ENCODE assay signal across 1 cellular context in the genomic region with DNA sequence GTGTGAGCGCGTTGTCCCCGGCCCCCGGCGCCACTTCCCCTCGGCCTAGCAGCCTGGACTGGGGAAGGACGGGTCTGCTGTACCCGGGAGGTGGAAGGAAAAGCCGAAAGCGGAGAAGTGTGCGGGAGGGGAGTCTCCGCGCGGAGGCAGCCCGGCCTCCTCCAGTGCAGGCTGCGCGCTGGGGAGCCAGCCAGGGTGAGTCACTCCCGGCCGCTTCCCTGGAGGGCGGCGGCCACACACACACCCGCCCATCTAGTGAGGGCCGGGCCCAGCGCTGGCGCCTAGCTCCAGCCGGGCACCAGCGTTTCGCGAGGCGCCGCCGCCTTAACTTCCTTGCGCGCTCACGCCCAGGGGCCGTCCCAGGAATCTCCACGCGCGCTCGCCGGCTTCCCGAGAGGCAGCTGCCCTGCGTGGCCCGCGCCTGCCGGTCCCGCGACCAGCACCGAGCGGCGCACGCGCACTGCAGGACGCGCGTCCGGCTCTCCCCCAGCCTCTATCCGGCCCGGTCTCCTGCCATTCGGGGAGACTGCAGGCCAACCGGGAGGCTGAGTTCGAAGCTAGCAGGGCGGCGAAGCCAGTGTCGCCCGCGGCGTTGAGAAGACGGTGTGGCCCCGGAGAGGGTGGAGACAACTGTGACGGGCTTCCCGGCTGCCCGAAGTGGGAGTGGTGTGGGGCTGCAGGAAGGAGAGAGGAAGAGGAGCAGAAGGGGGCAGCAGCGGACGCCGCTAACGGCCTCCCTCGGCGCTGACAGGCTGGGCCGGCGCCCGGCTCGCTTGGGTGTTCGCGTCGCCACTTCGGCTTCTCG.
TF ChIP-seq lines count a peak whose summit lies in the region.

Gene JAK2 (plus strand): TSS at position 702 of the 805 bp plus-strand sequence. CDS start 36,716 bp downstream, outside the sequence.

TF ChIP-seq in HepG2, 621 proteins besides CTCF, POLR2A, EP300 and RAD21 (continued from another document and continues in another):
- no peak for TF ChIP-seq HNF1A (IDR thresholded peaks at IDR 0.05; ENCODE audit: low read depth)
- peak; percentile 39; the same call in 1 of the 2 replicates for TF ChIP-seq HNF1A (CRISPR knock-in tag; IDR thresholded peaks at IDR 0.05; ENCODE audit: borderline replicate concordance)
- peak; percentile 22; the same call in 1 of the 2 replicates for TF ChIP-seq STAT6 (CRISPR knock-in tag; IDR thresholded peaks at IDR 0.05; ENCODE audit: borderline replicate concordance)
- TF ChIP-seq, protein P1, sequence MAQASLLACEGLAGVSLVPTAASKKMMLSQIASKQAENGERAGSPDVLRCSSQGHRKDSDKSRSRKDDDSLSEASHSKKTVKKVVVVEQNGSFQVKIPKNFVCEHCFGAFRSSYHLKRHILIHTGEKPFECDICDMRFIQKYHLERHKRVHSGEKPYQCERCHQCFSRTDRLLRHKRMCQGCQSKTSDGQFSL (CRISPR knock-in tag; IDR thresholded peaks at IDR 0.05), result no peak
- TF ChIP-seq, protein P2, sequence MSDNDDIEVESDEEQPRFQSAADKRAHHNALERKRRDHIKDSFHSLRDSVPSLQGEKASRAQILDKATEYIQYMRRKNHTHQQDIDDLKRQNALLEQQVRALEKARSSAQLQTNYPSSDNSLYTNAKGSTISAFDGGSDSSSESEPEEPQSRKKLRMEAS (IDR thresholded peaks at IDR 0.05), result no peak; the same call in 1 of the 2 replicates
- peak; percentile 84 for TF ChIP-seq ZNF275 (CRISPR knock-in tag; IDR thresholded peaks at IDR 0.05; ENCODE audit: borderline replicate concordance)
- peak; percentile 17; the same call in 1 of the 2 replicates for TF ChIP-seq NRL (CRISPR knock-in tag; IDR thresholded peaks at IDR 0.05; ENCODE audit: borderline replicate concordance)
- TF ChIP-seq ARNTL (CRISPR knock-in tag; IDR thresholded peaks at IDR 0.05), result no peak
- peak; percentile 75 for TF ChIP-seq RBM39 (IDR thresholded peaks at IDR 0.05; ENCODE audit: low read depth, low read length, poor library complexity, severe bottlenecking)
- TF ChIP-seq, protein P3, sequence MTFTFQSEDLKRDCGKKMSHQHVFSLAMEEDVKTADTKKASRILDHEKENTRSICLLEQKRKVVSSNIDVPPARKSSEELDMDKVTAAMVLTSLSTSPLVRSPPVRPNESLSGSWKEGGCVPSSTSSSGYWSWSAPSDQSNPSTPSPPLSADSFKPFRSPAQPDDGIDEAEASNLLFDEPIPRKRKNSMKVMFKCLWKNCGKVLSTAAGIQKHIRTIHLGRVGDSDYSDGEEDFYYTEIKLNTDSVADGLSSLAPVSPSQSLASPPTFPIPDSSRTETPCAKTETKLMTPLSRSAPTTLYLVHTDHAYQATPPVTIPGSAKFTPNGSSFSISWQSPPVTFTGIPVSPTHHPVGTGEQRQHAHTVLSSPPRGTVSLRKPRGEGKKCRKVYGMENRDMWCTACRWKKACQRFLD (CRISPR knock-in tag; IDR thresholded peaks at IDR 0.05; ENCODE audit: borderline replicate concordance), result peak; percentile 40; the same call in 1 of the 2 replicates
- 0 out of 2 replicates have a peak, but pooled peaks have one; percentile 58 for TF ChIP-seq ZNF205 (CRISPR knock-in tag; IDR thresholded peaks at IDR 0.05)
- TF ChIP-seq HHEX (CRISPR knock-in tag; IDR thresholded peaks at IDR 0.05), result no peak
- TF ChIP-seq, protein P4, sequence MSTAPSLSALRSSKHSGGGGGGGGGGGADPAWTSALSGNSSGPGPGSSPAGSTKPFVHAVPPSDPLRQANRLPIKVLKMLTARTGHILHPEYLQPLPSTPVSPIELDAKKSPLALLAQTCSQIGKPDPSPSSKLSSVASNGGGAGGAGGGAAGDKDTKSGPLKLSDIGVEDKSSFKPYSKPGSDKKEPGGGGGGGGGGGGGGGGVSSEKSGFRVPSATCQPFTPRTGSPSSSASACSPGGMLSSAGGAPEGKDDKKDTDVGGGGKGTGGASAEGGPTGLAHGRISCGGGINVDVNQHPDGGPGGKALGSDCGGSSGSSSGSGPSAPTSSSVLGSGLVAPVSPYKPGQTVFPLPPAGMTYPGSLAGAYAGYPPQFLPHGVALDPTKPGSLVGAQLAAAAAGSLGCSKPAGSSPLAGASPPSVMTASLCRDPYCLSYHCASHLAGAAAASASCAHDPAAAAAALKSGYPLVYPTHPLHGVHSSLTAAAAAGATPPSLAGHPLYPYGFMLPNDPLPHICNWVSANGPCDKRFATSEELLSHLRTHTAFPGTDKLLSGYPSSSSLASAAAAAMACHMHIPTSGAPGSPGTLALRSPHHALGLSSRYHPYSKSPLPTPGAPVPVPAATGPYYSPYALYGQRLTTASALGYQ (CRISPR knock-in tag; IDR thresholded peaks at IDR 0.05), result peak; percentile 42; the same call in 1 of the 2 replicates
- no peak for TF ChIP-seq PPARG (CRISPR knock-in tag; conservative IDR thresholded peaks at IDR 0.05)
- TF ChIP-seq TCF12 (IDR thresholded peaks at IDR 0.05), result no peak
- peak; percentile 84 for TF ChIP-seq TCF12 (CRISPR knock-in tag; IDR thresholded peaks at IDR 0.05)
- TF ChIP-seq PLRG1 (conservative IDR thresholded peaks at IDR 0.05), result no peak
- TF ChIP-seq ZBTB20 (CRISPR knock-in tag; IDR thresholded peaks at IDR 0.05; ENCODE audit: borderline replicate concordance, low read depth), result no peak; the same call in 1 of the 2 replicates
- 0 out of 2 replicates have a peak, but pooled peaks have one; percentile 10 for TF ChIP-seq NR1H2 (CRISPR knock-in tag; IDR thresholded peaks at IDR 0.05; ENCODE audit: borderline replicate concordance, low read depth)
- TF ChIP-seq ZNF180 (CRISPR knock-in tag; IDR thresholded peaks at IDR 0.05; ENCODE audit: borderline replicate concordance, low read depth), result no peak
- TF ChIP-seq BCL6 (CRISPR knock-in tag; IDR thresholded peaks at IDR 0.05), result peak; percentile 41; the same call in 1 of the 2 replicates
- TF ChIP-seq ELF3 (CRISPR knock-in tag; IDR thresholded peaks at IDR 0.05), result peak; percentile 54; the same call in 1 of the 2 replicates
- TF ChIP-seq DZIP1 (CRISPR knock-in tag; IDR thresholded peaks at IDR 0.05), result no peak; the same call in 1 of the 2 replicates
- TF ChIP-seq ZNF747 (CRISPR knock-in tag; IDR thresholded peaks at IDR 0.05; ENCODE audit: borderline replicate concordance), result peak; percentile 92
- TF ChIP-seq ZFAT (CRISPR knock-in tag; conservative IDR thresholded peaks at IDR 0.05), result no peak
- no peak; the same call in none of the 2 replicates for TF ChIP-seq ZSCAN20 (CRISPR knock-in tag; IDR thresholded peaks at IDR 0.05; ENCODE audit: borderline replicate concordance)
- peak; percentile 76; the same call in 1 of the 2 replicates for TF ChIP-seq ZNF772 (CRISPR knock-in tag; IDR thresholded peaks at IDR 0.05)
- TF ChIP-seq EHMT2 (IDR thresholded peaks at IDR 0.05; ENCODE audit: borderline replicate concordance, low read depth, low read length), result no peak
- TF ChIP-seq ATM (IDR thresholded peaks at IDR 0.05; ENCODE audit: borderline replicate concordance), result no peak
- no peak for TF ChIP-seq NFRKB (IDR thresholded peaks at IDR 0.05)
- TF ChIP-seq ARNT (IDR thresholded peaks at IDR 0.05), result no peak
- peak; percentile 79 for TF ChIP-seq PHF8 (CRISPR knock-in tag; IDR thresholded peaks at IDR 0.05)
- no peak; the same call in none of the 2 replicates for TF ChIP-seq HNF4A (CRISPR knock-in tag; IDR thresholded peaks at IDR 0.05)
- TF ChIP-seq ZKSCAN1 (IDR thresholded peaks at IDR 0.05; ENCODE audit: low read length), result no peak
- peak; percentile 30; the same call in 1 of the 2 replicates for TF ChIP-seq ETV5 (CRISPR knock-in tag; IDR thresholded peaks at IDR 0.05; ENCODE audit: borderline replicate concordance)
- TF ChIP-seq ZNF687 (CRISPR knock-in tag; IDR thresholded peaks at IDR 0.05), result peak; percentile 97
- no peak; the same call in 1 of the 2 replicates for TF ChIP-seq ZNF629 (CRISPR knock-in tag; conservative IDR thresholded peaks at IDR 0.05)
